Comparison of ENCODE assay signal across 19 cellular contexts in the genomic region with DNA sequence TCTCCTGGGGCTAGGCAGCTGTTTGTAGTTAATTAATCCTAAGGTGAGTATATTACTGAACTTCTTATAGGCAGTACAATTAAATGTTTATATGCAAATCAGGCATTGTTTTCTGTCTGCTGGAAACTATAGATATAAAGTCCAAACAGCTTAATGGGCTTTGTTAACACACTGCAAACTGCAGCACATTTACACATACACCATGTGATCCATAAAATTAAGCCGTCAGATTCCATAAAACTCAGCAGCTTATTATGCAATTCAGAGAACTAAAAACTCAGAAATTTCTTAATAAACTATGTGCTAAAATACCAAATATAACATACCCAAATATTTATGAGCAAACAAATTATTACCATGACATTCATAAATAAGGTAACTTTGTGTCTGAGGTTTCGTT. TPM values are rescaled to one million over a fixed set of nuclear protein-coding genes. Genes with fewer than 3 reads are reported as not detected.
DNase-seq lines count a peak whose midpoint lies in the region; ATAC-seq and TF ChIP-seq lines count a peak whose summit lies in the region.
"Had no signal": no experiment of that assay in that cellular context is flagged by ENCODE, and none has a peak within 500 bp of the region (broad histone marks: within the 10 kb centered on the region; RNA-seq: fewer than 3 reads in every experiment).

No MANE protein-coding gene starts in this region.

- WGBS in GM23248 (ENCODE audit: low coverage in 1 of 2, low lambda C conversion rate in 2 of 2, missing lambda C conversion rate in 2 of 2), 2 experiments = 38 to 46% methylated on average over 2 of the region's 2 CpGs

- peak overlapping the region in 1 of 3 donors; percentile 86 for H3K27ac Mint-ChIP-seq in CD4-positive, CD25-positive, alpha-beta regulatory T cell
- H3K27ac Mint-ChIP-seq in activated naive CD8-positive, alpha-beta T cell treated with anti-CD3 and anti-CD28 coated beads, Interleukin-2, amount 50 U/mL, for 24 hours = peak overlapping the region; percentile 51
- H3K27ac Mint-ChIP-seq in naive thymus-derived CD8-positive, alpha-beta T cell = peak overlapping the region in 5 of 10 donors; percentile 17 to 69 (median 58)
- H3K27ac Mint-ChIP-seq: activated B cell treated with CpG ODN at 0.5 μM for 24 hours had no signal

- H3K4me3 Mint-ChIP-seq in CD4-positive, CD25-positive, alpha-beta regulatory T cell = peak overlapping the region; percentile 53 to 82 (median 68)
- no peak overlapping the region for H3K4me3 Mint-ChIP-seq in activated naive CD8-positive, alpha-beta T cell treated with anti-CD3 and anti-CD28 coated beads, Interleukin-2, amount 50 U/mL, for 24 hours
- peak overlapping the region in 7 of 10 donors; percentile 46 to 74 (median 53) for H3K4me3 Mint-ChIP-seq in naive thymus-derived CD8-positive, alpha-beta T cell
- H3K4me3 Mint-ChIP-seq: activated B cell treated with CpG ODN at 0.5 μM for 24 hours had no signal

- no peak for TF ChIP-seq CTCF in vagina (IDR thresholded peaks at IDR 0.05)

- H3K27me3 Mint-ChIP-seq in CD4-positive, CD25-positive, alpha-beta regulatory T cell = no peaks in the 10 kb centered on the region
- H3K27me3 Mint-ChIP-seq in activated naive CD8-positive, alpha-beta T cell treated with anti-CD3 and anti-CD28 coated beads, Interleukin-2, amount 50 U/mL, for 24 hours = no peaks in the 10 kb centered on the region
- no peaks in the 10 kb centered on the region for H3K27me3 Mint-ChIP-seq in naive thymus-derived CD8-positive, alpha-beta T cell
- H3K27me3 Mint-ChIP-seq: activated B cell treated with CpG ODN at 0.5 μM for 24 hours; brain; stimulated activated naive CD8-positive, alpha-beta T cell treated with anti-CD3 and anti-CD28 coated beads, Interleukin-15, amount 100 ng/mL, for 72 hours had no signal

- H3F3A ChIP-seq in GM23248 (ENCODE audit: insufficient read depth) = peaks cover 27% of the 10 kb centered on the region; the same call in 1 of the 2 replicates

- DNase-seq in CD4-positive, CD25-positive, alpha-beta regulatory T cell = no peak
- DNase-seq in GM23248 (no peak), vagina (ENCODE audit: extremely low spot score in 2 of 2) (no peak), kidney glomerular epithelial cell (lab: John Stamatoyannopoulos, UW) (no peak)
- no peak for DNase-seq in activated naive CD8-positive, alpha-beta T cell treated with anti-CD3 and anti-CD28 coated beads, Interleukin-2, amount 50 U/mL, for 24 hours
- no peak for DNase-seq in naive thymus-derived CD8-positive, alpha-beta T cell
- DNase-seq: activated B cell treated with CpG ODN at 0.5 μM for 24 hours; left cardiac atrium; NCI-H1048; NCI-H69; right cardiac atrium; SHP77 treated with DMSO at 0.1 percent for 48 hours; stimulated activated naive CD8-positive, alpha-beta T cell treated with anti-CD3 and anti-CD28 coated beads, Interleukin-15, amount 100 ng/mL, for 72 hours; T-helper 2 cell; upper lobe of left lung had no signal

- no peak for TF ChIP-seq POLR2A in vagina (IDR thresholded peaks at IDR 0.05)

- peaks cover 21% of the 10 kb centered on the region for H3K36me3 Mint-ChIP-seq in CD4-positive, CD25-positive, alpha-beta regulatory T cell
- H3K36me3 Mint-ChIP-seq in activated naive CD8-positive, alpha-beta T cell treated with anti-CD3 and anti-CD28 coated beads, Interleukin-2, amount 50 U/mL, for 24 hours (ENCODE audit: low read depth) = peaks cover 31% of the 10 kb centered on the region
- peaks cover 0 to 55% (median 0%) of the 10 kb centered on the region in 3 donors for H3K36me3 Mint-ChIP-seq in naive thymus-derived CD8-positive, alpha-beta T cell

- no peaks in the 10 kb centered on the region for H3K9me3 Mint-ChIP-seq in CD4-positive, CD25-positive, alpha-beta regulatory T cell
- H3K9me3 Mint-ChIP-seq in activated naive CD8-positive, alpha-beta T cell treated with anti-CD3 and anti-CD28 coated beads, Interleukin-2, amount 50 U/mL, for 24 hours = no peaks in the 10 kb centered on the region
- H3K9me3 Mint-ChIP-seq in naive thymus-derived CD8-positive, alpha-beta T cell = no peaks in the 10 kb centered on the region
- H3K9me3 Mint-ChIP-seq: activated B cell treated with CpG ODN at 0.5 μM for 24 hours; brain; stimulated activated naive CD8-positive, alpha-beta T cell treated with anti-CD3 and anti-CD28 coated beads, Interleukin-15, amount 100 ng/mL, for 72 hours had no signal

- peaks cover 84% of the 10 kb centered on the region for H3K4me1 ChIP-seq in CD4-positive, CD25-positive, alpha-beta regulatory T cell (ENCODE audit: control insufficient read depth, insufficient read depth, low read length, poor library complexity, severe bottlenecking)
- peaks cover 30% of the 10 kb centered on the region for H3K4me1 ChIP-seq in GM23248 (ENCODE audit: insufficient read depth)
- peaks cover 88% of the 10 kb centered on the region for H3K4me1 ChIP-seq in vagina

- peaks cover 22% of the 10 kb centered on the region for H3K36me3 ChIP-seq in CD4-positive, CD25-positive, alpha-beta regulatory T cell (ENCODE audit: control insufficient read depth, insufficient read depth, low read length)
- peaks cover 7% of the 10 kb centered on the region; the same call in 1 of the 2 replicates for H3K36me3 ChIP-seq in GM23248 (ENCODE audit: low read depth)
- H3K36me3 ChIP-seq in vagina = peaks cover 0 to under 1% of the 10 kb centered on the region in 2 donors

- peak overlapping the region; percentile 1 for H3K4me2 ChIP-seq in GM23248 (ENCODE audit: unreplicated experiment)

- H3K27me3 ChIP-seq in CD4-positive, CD25-positive, alpha-beta regulatory T cell (ENCODE audit: control insufficient read depth, insufficient read depth, low read length) = no peaks in the 10 kb centered on the region
- H3K27me3 ChIP-seq in GM23248 (replicated peaks; ENCODE audit: insufficient read depth) (no peaks in the 10 kb centered on the region), vagina (no peaks in the 10 kb centered on the region)
- H3K27me3 ChIP-seq: upper lobe of left lung had no signal

- no peak overlapping the region for H3K9ac ChIP-seq in GM23248

- H4K20me1 ChIP-seq in GM23248 (ENCODE audit: insufficient read depth) = peaks cover 36% of the 10 kb centered on the region; the same call in 1 of the 2 replicates

- intact Hi-C loops in vagina (cut with DNase I) = no loop called here

- POLR2A ChIA-PET in naive thymus-derived CD8-positive, alpha-beta T cell (lab: Charles Lee) = no interaction called here

- in situ Hi-C loops in GM23248 (cut with MboI) = no loop called here

- H3K4me1 Mint-ChIP-seq in CD4-positive, CD25-positive, alpha-beta regulatory T cell = peaks cover 54 to 92% (median 68%) of the 10 kb centered on the region in 4 donors
- peaks cover 75% of the 10 kb centered on the region for H3K4me1 Mint-ChIP-seq in activated naive CD8-positive, alpha-beta T cell treated with anti-CD3 and anti-CD28 coated beads, Interleukin-2, amount 50 U/mL, for 24 hours
- peaks cover 39 to 88% (median 78%) of the 10 kb centered on the region in 4 donors for H3K4me1 Mint-ChIP-seq in naive thymus-derived CD8-positive, alpha-beta T cell

- H3K9me3 ChIP-seq in CD4-positive, CD25-positive, alpha-beta regulatory T cell (ENCODE audit: control insufficient read depth in 2 of 2, low read length in 2 of 2) = no peaks in the 10 kb centered on the region
- no peaks in the 10 kb centered on the region for H3K9me3 ChIP-seq in GM23248 (ENCODE audit: low read depth)
- no peaks in the 10 kb centered on the region for H3K9me3 ChIP-seq in vagina
- H3K9me3 ChIP-seq: upper lobe of left lung had no signal

- no peaks in the 10 kb centered on the region for H3K9me2 ChIP-seq in GM23248 (ENCODE audit: insufficient read depth)

- ATAC-seq in CD4-positive, CD25-positive, alpha-beta regulatory T cell (ENCODE audit: low read depth in 2 of 2) = no peak
- no peak for ATAC-seq in activated naive CD8-positive, alpha-beta T cell treated with anti-CD3 and anti-CD28 coated beads, Interleukin-2, amount 50 U/mL, for 24 hours
- ATAC-seq in naive thymus-derived CD8-positive, alpha-beta T cell = no peak
- ATAC-seq in GM18520 (IDR thresholded peaks at IDR 0.05; ENCODE audit: unreplicated experiment) = no peak
- ATAC-seq: K562; left cardiac atrium; right cardiac atrium; stimulated activated naive CD8-positive, alpha-beta T cell treated with anti-CD3 and anti-CD28 coated beads, Interleukin-15, amount 100 ng/mL, for 72 hours had no signal

- peak overlapping the region; percentile 61 for H3K4me3 ChIP-seq in CD4-positive, CD25-positive, alpha-beta regulatory T cell (ENCODE audit: low read depth, low read length)
- no peak overlapping the region for H3K4me3 ChIP-seq in GM23248
- no peak overlapping the region for H3K4me3 ChIP-seq in vagina
- H3K4me3 ChIP-seq: coronary artery, K562, upper lobe of left lung had no signal

- H3K79me2 ChIP-seq in GM23248 (ENCODE audit: insufficient read depth) = peaks cover 100% of the 10 kb centered on the region

- H3K27ac ChIP-seq in CD4-positive, CD25-positive, alpha-beta regulatory T cell (ENCODE audit: insufficient read depth, low read length, poor library complexity, severe bottlenecking) = peak overlapping the region; percentile 65
- H3K27ac ChIP-seq in GM23248 (peak overlapping the region; percentile 17; the same call in 1 of the 2 replicates), vagina (no peak overlapping the region)
- H3K27ac ChIP-seq: coronary artery, upper lobe of left lung had no signal

- H2AFZ ChIP-seq in GM23248 = no peak overlapping the region

RNA-seq across cellular contexts. Expression of a gene that starts 7.6 kb away (rescaled TPM):
- 662 TPM for total RNA-seq in CD4-positive, CD25-positive, alpha-beta regulatory T cell
- polyA plus RNA-seq in CD4-positive, CD25-positive, alpha-beta regulatory T cell = 100 to 1,000 TPM; 136 to 197 (median 164) TPM
- 216 and 288 TPM in 2 replicates for total RNA-seq in GM23248 (2014; rRNA removed; shearing (Covaris generic))
- polyA plus RNA-seq in GM23248 (2016; fragmentation: Nextera tagmentation; extraction: Ambion mirVana) = 146 and 196 TPM in 2 replicates
- 100 to 1,000 TPM; 702 to 768 TPM for total RNA-seq in naive thymus-derived CD8-positive, alpha-beta T cell
- 100 to 1,000 TPM; 120 to 131 (median 120) TPM for polyA plus RNA-seq in naive thymus-derived CD8-positive, alpha-beta T cell
- 352 TPM for total RNA-seq in vagina

RNA-seq across cellular contexts. Expression of a gene that starts 26.1 kb away (rescaled TPM):
- total RNA-seq in CD4-positive, CD25-positive, alpha-beta regulatory T cell = 73.9 TPM
- polyA plus RNA-seq in CD4-positive, CD25-positive, alpha-beta regulatory T cell = 10 to 100 TPM; 49.2 to 58.2 (median 53.6) TPM
- total RNA-seq in GM23248 (2014; rRNA removed; shearing (Covaris generic)) = 40.4 and 44.1 TPM in 2 replicates
- 57.7 and 59.4 TPM in 2 replicates for polyA plus RNA-seq in GM23248 (2016; fragmentation: Nextera tagmentation; extraction: Ambion mirVana)
- 10 to 100 TPM; 33.2 to 35.1 TPM for total RNA-seq in naive thymus-derived CD8-positive, alpha-beta T cell
- 10 to 100 TPM; 30.0 to 43.4 (median 39.4) TPM for polyA plus RNA-seq in naive thymus-derived CD8-positive, alpha-beta T cell
- total RNA-seq in vagina = 28.5 TPM
